22 cellular contexts compared by ENCODE assay signal in the genomic region with DNA sequence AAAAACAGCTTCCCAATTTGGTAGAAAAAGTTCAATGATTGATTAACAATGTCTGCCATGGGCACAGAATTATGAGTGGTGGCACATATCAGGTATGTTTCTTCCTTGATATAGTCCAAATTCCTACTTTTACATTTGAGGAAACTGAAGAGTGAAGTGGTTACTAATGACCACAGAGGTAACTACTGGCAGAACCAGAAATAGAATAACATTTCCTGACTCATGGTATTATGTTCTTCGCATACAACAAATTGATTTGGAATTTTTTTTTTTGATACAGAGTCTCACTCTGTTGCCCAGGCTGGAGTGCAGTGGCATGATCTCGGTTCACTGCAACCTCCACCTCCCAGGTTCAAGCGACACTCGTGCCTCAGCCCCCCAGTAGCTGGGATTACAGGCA. TPM values are rescaled to one million over a fixed set of nuclear protein-coding genes. Genes with fewer than 3 reads are reported as not detected.
DNase-seq lines count a peak whose midpoint lies in the region; TF ChIP-seq lines count a peak whose summit lies in the region.
"Had no signal": no experiment of that assay in that cellular context is flagged by ENCODE, and none has a peak within 500 bp of the region (broad histone marks: within the 10 kb centered on the region; RNA-seq: fewer than 3 reads in every experiment).

No MANE protein-coding gene starts in this region.

- no peaks in the 10 kb centered on the region for H3K9me3 ChIP-seq in BLaER1 treated with 17β-estradiol and CSF1 and Interleukin-3, amounts not matched to agents 10 nM and 100 nM (replicated peaks in 1 of 11)
- H3K9me3 ChIP-seq: SJCRH30 had no signal

- H3K27me3 Mint-ChIP-seq in activated naive CD4-positive, alpha-beta T cell treated with anti-CD3 and anti-CD28 coated beads for 36 hours (ENCODE audit: low read depth), result no peaks in the 10 kb centered on the region
- H3K27me3 Mint-ChIP-seq: B cell; CD8-positive, alpha-beta memory T cell had no signal

- H3K4me1 Mint-ChIP-seq in activated naive CD4-positive, alpha-beta T cell treated with anti-CD3 and anti-CD28 coated beads for 36 hours (ENCODE audit: low read depth), result peaks cover 42% of the 10 kb centered on the region

- no peaks in the 10 kb centered on the region for H3K36me3 Mint-ChIP-seq in activated naive CD4-positive, alpha-beta T cell treated with anti-CD3 and anti-CD28 coated beads for 36 hours (ENCODE audit: low read depth)
- H3K36me3 Mint-ChIP-seq: CD14-positive monocyte; CD8-positive, alpha-beta memory T cell had no signal

- H3K4me2 ChIP-seq in BLaER1 treated with 17β-estradiol and CSF1 and Interleukin-3, amounts not matched to agents 10 nM and 100 nM, result peak overlapping the region in 9 of 11 experiments; percentile 10 to 74 (median 52); a peak in 13 of 22 replicates

- no peak overlapping the region for H3K9ac ChIP-seq in BLaER1 treated with 17β-estradiol and CSF1 and Interleukin-3, amounts not matched to agents 10 nM and 100 nM

- no peaks in the 10 kb centered on the region for H4K20me1 ChIP-seq in BLaER1 treated with 17β-estradiol and CSF1 and Interleukin-3, amounts not matched to agents 10 nM and 100 nM

- peaks cover 17 to 80% (median 43%) of the 10 kb centered on the region in 10 experiments for H3K4me1 ChIP-seq in BLaER1 treated with 17β-estradiol and CSF1 and Interleukin-3, amounts not matched to agents 10 nM and 100 nM

- H3K27me3 ChIP-seq in BLaER1 treated with 17β-estradiol and CSF1 and Interleukin-3, amounts not matched to agents 10 nM and 100 nM, result no peaks in the 10 kb centered on the region
- H3K27me3 ChIP-seq: SJCRH30 had no signal

- H3K36me3 ChIP-seq in BLaER1 treated with 17β-estradiol and CSF1 and Interleukin-3, amounts not matched to agents 10 nM and 100 nM, result no peaks in the 10 kb centered on the region
- H3K36me3 ChIP-seq: SJCRH30 had no signal

- no peaks in the 10 kb centered on the region for H3K9me3 Mint-ChIP-seq in activated naive CD4-positive, alpha-beta T cell treated with anti-CD3 and anti-CD28 coated beads for 36 hours
- H3K9me3 Mint-ChIP-seq: CD14-positive monocyte; CD8-positive, alpha-beta memory T cell had no signal

- CTCF ChIA-PET in activated naive CD4-positive, alpha-beta T cell treated with anti-CD3 and anti-CD28 coated beads for 36 hours (lab: Charles Lee), result interaction anchor here (0.6 kb wide), 1 partner anchor 70 kb away, joined by 3 read pairs; no protein-coding TSS in a partner anchor

- intact Hi-C loops in activated naive CD4-positive, alpha-beta T cell treated with anti-CD3 and anti-CD28 coated beads for 36 hours (cut with micrococcal nuclease), result no loop called here

- H3K27ac Mint-ChIP-seq in activated naive CD4-positive, alpha-beta T cell treated with anti-CD3 and anti-CD28 coated beads for 36 hours, result no peak overlapping the region
- H3K27ac Mint-ChIP-seq: B cell had no signal

- no peak for TF ChIP-seq CTCF in epithelial cell of esophagus (IDR thresholded peaks at IDR 0.05; ENCODE audit: insufficient read depth, low read depth, low read length, missing control alignments)

- H3K4me3 ChIP-seq in BLaER1 treated with 17β-estradiol and CSF1 and Interleukin-3, amounts not matched to agents 10 nM and 100 nM, result no peak overlapping the region
- no peak overlapping the region for H3K4me3 ChIP-seq in epithelial cell of esophagus (ENCODE audit: low read length)
- H3K4me3 ChIP-seq: SJCRH30 had no signal

- DNase-seq in HCEC 1CT (peak; percentile 25), epithelial cell of esophagus (ENCODE audit: low read depth) (peak; percentile 67), kidney tubule cell (ENCODE audit: low spot score) (peak; percentile 49), medulla oblongata (ENCODE audit: extremely low spot score) (no peak)
- no peak for DNase-seq in stimulated activated CD4-positive, alpha-beta T cell treated with anti-CD3 and anti-CD28 coated beads, Interleukin-1b, Interleukin-23, amount 100 ng/mL, for 48 hours
- DNase-seq in activated naive CD4-positive, alpha-beta T cell treated with anti-CD3 and anti-CD28 coated beads for 36 hours, result no peak
- DNase-seq: CD8-positive, alpha-beta memory T cell; DMS 273 treated with DMSO at 0.1 percent for 48 hours; DMS79 treated with DMSO at 0.1 percent for 48 hours; GF-D8; Karpas-422; NCI-H1105 treated with DMSO at 0.1 percent for 48 hours; NCI-H2029; NCI-H446; NCI-H524 treated with DMSO at 0.1 percent for 48 hours; NCI-H82; NK-92 treated with Interleukin-12 subunit alpha and Interleukin-12 subunit beta, amount 100 ng/mL, for 24 hours; PC-3; SJCRH30 had no signal

- peak overlapping the region in 3 of 11 experiments; percentile 4 to 42 (median 21); a peak in 5 of 22 replicates for H3K27ac ChIP-seq in BLaER1 treated with 17β-estradiol and CSF1 and Interleukin-3, amounts not matched to agents 10 nM and 100 nM
- H3K27ac ChIP-seq: SJCRH30 had no signal

- H3K4me3 Mint-ChIP-seq in activated naive CD4-positive, alpha-beta T cell treated with anti-CD3 and anti-CD28 coated beads for 36 hours, result no peak overlapping the region
- H3K4me3 Mint-ChIP-seq: B cell; CD14-positive monocyte; CD8-positive, alpha-beta memory T cell had no signal

RNA-seq across cellular contexts. Expression of a gene that starts 6.0 kb away (rescaled TPM):
- total RNA-seq in activated naive CD4-positive, alpha-beta T cell treated with anti-CD3 and anti-CD28 coated beads for 36 hours, result 10 to 100 TPM; 63.8 to 66.9 TPM

RNA-seq across cellular contexts. Expression of a gene that starts 57.9 kb away (rescaled TPM):
- 100 to 1,000 TPM; 312 to 340 TPM for total RNA-seq in activated naive CD4-positive, alpha-beta T cell treated with anti-CD3 and anti-CD28 coated beads for 36 hours

Comparison
In these comparisons a context has a peak if more than half of its experiments do, and no peak if none do; other contexts are left out.
1. DNase-seq: peak in HCEC 1CT (single experiment), epithelial cell of esophagus (single experiment) and kidney tubule cell (single experiment); none in stimulated activated CD4-positive, alpha-beta T cell treated with anti-CD3 and anti-CD28 coated beads, Interleukin-1b, Interleukin-23, amount 100 ng/mL, for 48 hours (single experiment), activated naive CD4-positive, alpha-beta T cell treated with anti-CD3 and anti-CD28 coated beads for 36 hours (single experiment) and medulla oblongata (single experiment).